In genomic region chr19:38043649-38044144, GRCh38 we compare ENCODE assay signal across 20 cellular contexts.
A peak's percentile ranks its signal among the peaks of the same experiment; 100 is the strongest.
DNase-seq lines count a peak whose midpoint lies in the region; ATAC-seq and TF ChIP-seq lines count a peak whose summit lies in the region.
"Had no signal": no experiment of that assay in that cellular context is flagged by ENCODE, and none has a peak within 500 bp of the region (broad histone marks: within the 10 kb centered on the region; RNA-seq: fewer than 3 reads in every experiment).

No MANE protein-coding gene starts in this region.

- no peak for TF ChIP-seq CTCF in OCI-LY1 (IDR thresholded peaks at IDR 0.05; ENCODE audit: low read length)
- no peak for TF ChIP-seq CTCF in endothelial cell (IDR thresholded peaks at IDR 0.05; ENCODE audit: unreplicated experiment)
- TF ChIP-seq CTCF in uterus (IDR thresholded peaks at IDR 0.05) = no peak
- no peak for TF ChIP-seq CTCF in body of pancreas (IDR thresholded peaks at IDR 0.05)

- no peak overlapping the region for H3K4me3 ChIP-seq in OCI-LY1 (ENCODE audit: low read depth, low read length, poor library complexity, severe bottlenecking)
- no peak overlapping the region for H3K4me3 ChIP-seq in uterus
- no peak overlapping the region for H3K4me3 ChIP-seq in body of pancreas
- H3K4me3 ChIP-seq: tibial artery had no signal

- H3K27me3 ChIP-seq in OCI-LY1 (ENCODE audit: insufficient read depth, low read length) (no peaks in the 10 kb centered on the region), uterus (no peaks in the 10 kb centered on the region), body of pancreas (no peaks in the 10 kb centered on the region)
- H3K27me3 ChIP-seq: tibial artery had no signal

- no peak overlapping the region for H3K4me3 Mint-ChIP-seq in activated naive CD4-positive, alpha-beta T cell treated with anti-CD3 and anti-CD28 coated beads, Interleukin-2, amount 10 ng/mL, durations not matched to agents 7 days and 5 days
- peak overlapping the region; percentile 78 for H3K4me3 Mint-ChIP-seq in endothelial cell (ENCODE audit: unreplicated experiment)
- H3K4me3 Mint-ChIP-seq in stimulated activated naive B cell treated with anti-CD40 and anti-IgM and Interleukin-4, amounts not matched to agents 10 μg/mL and 1 μg/mL and 100 μg/mL, for 72 hours = peak overlapping the region; percentile 29 to 42

- H3K4me1 ChIP-seq in OCI-LY1 (ENCODE audit: insufficient read depth, low read length, severe bottlenecking) (peaks cover 56% of the 10 kb centered on the region), uterus (no peaks in the 10 kb centered on the region), body of pancreas (no peaks in the 10 kb centered on the region)
- H3K4me1 ChIP-seq: tibial artery had no signal

- H3K9me3 ChIP-seq in OCI-LY1 (ENCODE audit: low read length) = peaks cover 4% of the 10 kb centered on the region; the same call in 1 of the 2 replicates
- H3K9me3 ChIP-seq in uterus = no peaks in the 10 kb centered on the region
- no peaks in the 10 kb centered on the region for H3K9me3 ChIP-seq in body of pancreas
- H3K9me3 ChIP-seq: tibial artery had no signal

- peak overlapping the region; percentile 26 for H3K27ac Mint-ChIP-seq in activated naive CD4-positive, alpha-beta T cell treated with anti-CD3 and anti-CD28 coated beads, Interleukin-2, amount 10 ng/mL, durations not matched to agents 7 days and 5 days
- H3K27ac Mint-ChIP-seq in endothelial cell (ENCODE audit: unreplicated experiment) = peak overlapping the region; percentile 45
- H3K27ac Mint-ChIP-seq in stimulated activated naive B cell treated with anti-CD40 and anti-IgM and Interleukin-4, amounts not matched to agents 10 μg/mL and 1 μg/mL and 100 μg/mL, for 72 hours = peak overlapping the region; percentile 98

- no peaks in the 10 kb centered on the region; the same call in 1 of the 2 replicates for H3K36me3 ChIP-seq in OCI-LY1 (ENCODE audit: insufficient read depth, low read length)
- no peaks in the 10 kb centered on the region for H3K36me3 ChIP-seq in uterus
- H3K36me3 ChIP-seq in body of pancreas (replicated peaks in 1 of 2; ENCODE audit: insufficient read depth in 1 of 2, low read depth in 2 of 2) = no peaks in the 10 kb centered on the region

- TF ChIP-seq POLR2A in uterus (IDR thresholded peaks at IDR 0.05) (no peak), body of pancreas (IDR thresholded peaks at IDR 0.05) (no peak)

- H3K9me2 ChIP-seq in OCI-LY1 (ENCODE audit: low read depth, low read length) = no peaks in the 10 kb centered on the region

- no peaks in the 10 kb centered on the region for H3K79me2 ChIP-seq in OCI-LY1 (ENCODE audit: insufficient read depth, low read length)

- intact Hi-C loops in uterus (cut with DNase I; ENCODE audit: low total_unique reads) = no loop called here
- intact Hi-C loops in body of pancreas (cut with DNase I) = no loop called here

- no peaks in the 10 kb centered on the region for H3K27me3 Mint-ChIP-seq in activated naive CD4-positive, alpha-beta T cell treated with anti-CD3 and anti-CD28 coated beads, Interleukin-2, amount 10 ng/mL, durations not matched to agents 7 days and 5 days
- peaks cover 7% of the 10 kb centered on the region for H3K27me3 Mint-ChIP-seq in endothelial cell (ENCODE audit: unreplicated experiment)
- no peaks in the 10 kb centered on the region for H3K27me3 Mint-ChIP-seq in stimulated activated naive B cell treated with anti-CD40 and anti-IgM and Interleukin-4, amounts not matched to agents 10 μg/mL and 1 μg/mL and 100 μg/mL, for 72 hours

- peaks cover 4% of the 10 kb centered on the region for H3K36me3 Mint-ChIP-seq in activated naive CD4-positive, alpha-beta T cell treated with anti-CD3 and anti-CD28 coated beads, Interleukin-2, amount 10 ng/mL, durations not matched to agents 7 days and 5 days
- peaks cover 22% of the 10 kb centered on the region for H3K36me3 Mint-ChIP-seq in endothelial cell (ENCODE audit: low read depth, unreplicated experiment)
- peaks cover 21 to 41% of the 10 kb centered on the region in 2 donors for H3K36me3 Mint-ChIP-seq in stimulated activated naive B cell treated with anti-CD40 and anti-IgM and Interleukin-4, amounts not matched to agents 10 μg/mL and 1 μg/mL and 100 μg/mL, for 72 hours

- H3F3A ChIP-seq in OCI-LY1 (ENCODE audit: insufficient read depth, low read length) = peaks cover 13% of the 10 kb centered on the region; the same call in 1 of the 2 replicates

- H3K9me3 Mint-ChIP-seq in activated naive CD4-positive, alpha-beta T cell treated with anti-CD3 and anti-CD28 coated beads, Interleukin-2, amount 10 ng/mL, durations not matched to agents 7 days and 5 days = no peaks in the 10 kb centered on the region
- no peaks in the 10 kb centered on the region for H3K9me3 Mint-ChIP-seq in endothelial cell (ENCODE audit: unreplicated experiment)
- H3K9me3 Mint-ChIP-seq in stimulated activated naive B cell treated with anti-CD40 and anti-IgM and Interleukin-4, amounts not matched to agents 10 μg/mL and 1 μg/mL and 100 μg/mL, for 72 hours = peaks cover 2 to 3% of the 10 kb centered on the region in 2 donors

- H4K20me1 ChIP-seq in OCI-LY1 (ENCODE audit: insufficient read depth, low read length) = no peaks in the 10 kb centered on the region

- 82 to 85% methylated on average over 5 of the region's 5 CpGs for WGBS in body of pancreas, 2 donors

- CTCF ChIA-PET in activated naive CD4-positive, alpha-beta T cell treated with anti-CD3 and anti-CD28 coated beads, Interleukin-2, amount 10 ng/mL, durations not matched to agents 7 days and 5 days (lab: Charles Lee) = no interaction called here

- DNase-seq in activated naive CD4-positive, alpha-beta T cell treated with anti-CD3 and anti-CD28 coated beads, Interleukin-2, amount 10 ng/mL, durations not matched to agents 7 days and 5 days = no peak
- DNase-seq in activated naive CD4-positive, alpha-beta T cell treated with Interleukin-2 at 50 U/mL for 16 hours = no peak
- no peak for DNase-seq in endothelial cell (ENCODE audit: low spot score)
- no peak for DNase-seq in stimulated activated naive B cell treated with anti-CD40 and anti-IgM and Interleukin-4, amounts not matched to agents 10 μg/mL and 1 μg/mL and 100 μg/mL, for 72 hours
- DNase-seq in glomerular visceral epithelial cell (ENCODE audit: extremely low spot score) = no peak
- DNase-seq in uterus = no peak
- DNase-seq in body of pancreas = no peak
- DNase-seq: activated CD4-positive, alpha-beta T cell treated with anti-CD3 and anti-CD28 coated beads, Interleukin-2, amount 50 U/mL, for 4 hours; activated T-cell treated with anti-CD3 and anti-CD28 coated beads, Interleukin-2, amount 50 U/mL, for 48 hours; anterior cingulate cortex; cortex of kidney; erythroblast; islet precursor cell; NCI-H1048; NCI-H2171; occipital lobe; SIG-M5; T1000; tibial artery had no signal

- H3K4me2 ChIP-seq in OCI-LY1 (ENCODE audit: low read length) = no peak overlapping the region; the same call in 1 of the 2 replicates

- peak overlapping the region; percentile 5; the same call in 1 of the 2 replicates for H3K9ac ChIP-seq in OCI-LY1 (ENCODE audit: low read length)

- H3K27ac ChIP-seq in OCI-LY1 (ENCODE audit: low read depth, low read length, poor library complexity, severe bottlenecking) (peak overlapping the region; percentile 98), uterus (no peak overlapping the region), body of pancreas (no peak overlapping the region)
- H3K27ac ChIP-seq: tibial artery had no signal

- ATAC-seq in stimulated activated naive B cell treated with anti-CD40 and anti-IgM and Interleukin-4, amounts not matched to agents 10 μg/mL and 1 μg/mL and 100 μg/mL, for 72 hours (replicated peaks) = no peak
- ATAC-seq in body of pancreas = no peak

- H2AFZ ChIP-seq in OCI-LY1 (ENCODE audit: low read length) = no peak overlapping the region

- peaks cover 35% of the 10 kb centered on the region for H3K4me1 Mint-ChIP-seq in activated naive CD4-positive, alpha-beta T cell treated with anti-CD3 and anti-CD28 coated beads, Interleukin-2, amount 10 ng/mL, durations not matched to agents 7 days and 5 days
- H3K4me1 Mint-ChIP-seq in endothelial cell (ENCODE audit: unreplicated experiment) = peaks cover 38% of the 10 kb centered on the region
- peaks cover 52 to 63% of the 10 kb centered on the region in 2 donors for H3K4me1 Mint-ChIP-seq in stimulated activated naive B cell treated with anti-CD40 and anti-IgM and Interleukin-4, amounts not matched to agents 10 μg/mL and 1 μg/mL and 100 μg/mL, for 72 hours

Comparison
In these comparisons a context has a peak if more than half of its experiments do, and no peak if none do; other contexts are left out.
1. H3K27ac Mint-ChIP-seq: peak in every context shown above with its lines; median percentile 98 in stimulated activated naive B cell treated with anti-CD40 and anti-IgM and Interleukin-4, amounts not matched to agents 10 μg/mL and 1 μg/mL and 100 μg/mL, for 72 hours; 45 in endothelial cell; 26 in activated naive CD4-positive, alpha-beta T cell treated with anti-CD3 and anti-CD28 coated beads, Interleukin-2, amount 10 ng/mL, durations not matched to agents 7 days and 5 days.